ENCODE assay signal across 1 cellular context in genomic region chr3:113091417-113091816, GRCh38.
TF ChIP-seq lines count a peak whose summit lies in the region.

No MANE protein-coding gene starts in this region.

TF ChIP-seq in GM23338, 12 proteins besides CTCF, POLR2A, EP300 and RAD21 (continued from another document):
- TF ChIP-seq ZNF462 (CRISPR knock-in tag; IDR thresholded peaks at IDR 0.05) (no peak), POLR2AphosphoS5 (IDR thresholded peaks at IDR 0.05; ENCODE audit: low read depth) (no peak)
